In genomic region chr20:20683481-20683880, GRCh38 we compare ENCODE assay signal across 23 cellular contexts.
"Had no signal": no experiment of that assay in that cellular context is flagged by ENCODE, and none has a peak within 500 bp of the region (broad histone marks: within the 10 kb centered on the region; RNA-seq: fewer than 3 reads in every experiment).

No MANE protein-coding gene starts in this region.

- H3K36me3 ChIP-seq: sigmoid colon, upper lobe of right lung had no signal

- H3K4me2 ChIP-seq: smooth muscle cell had no signal

- H3K4me3 Mint-ChIP-seq: activated T-cell treated with anti-CD3 and anti-CD28 coated beads, Interleukin-2, amount 50 U/mL, for 24 hours; activated T-helper 17 cell treated with anti-CD3 and anti-CD28 coated beads, Interleukin-2, amount 50 U/mL, for 72 hours; brain; neural crest cell; stimulated activated naive B cell treated with anti-CD40 and anti-IgM and Interleukin-4, amounts not matched to agents 10 μg/mL and 1 μg/mL and 100 μg/mL, for 72 hours had no signal

- H3K4me3 ChIP-seq: left lung, lung, sigmoid colon, smooth muscle cell, upper lobe of right lung had no signal

- H3K27me3 ChIP-seq: foreskin keratinocyte, left lung, sigmoid colon, upper lobe of right lung had no signal

- DNase-seq: activated CD4-positive, alpha-beta T cell treated with anti-CD3 and anti-CD28 coated beads, Interleukin-2, amount 50 U/mL, for 4 hours; activated CD8-positive, alpha-beta memory T cell treated with anti-CD3 and anti-CD28 coated beads for 24 hours; activated CD8-positive, alpha-beta memory T cell treated with anti-CD3 and anti-CD28 coated beads, Interleukin-2, amount 50 U/mL, for 4 hours; activated T-cell treated with anti-CD3 and anti-CD28 coated beads, Interleukin-2, amount 50 U/mL, for 24 hours; aorta; effector memory CD4-positive, alpha-beta T cell; foreskin keratinocyte; immature natural killer cell; left lung; naive B cell; posterior cingulate gyrus; sigmoid colon; stimulated activated CD4-positive, alpha-beta T cell treated with anti-CD3 and anti-CD28 coated beads, Interleukin-15, amount 100 ng/mL, for 24 hours; stimulated activated naive B cell treated with anti-CD40 and anti-IgM and Interleukin-4, amounts not matched to agents 10 μg/mL and 1 μg/mL and 100 μg/mL, for 72 hours; T-helper 1 cell; T-helper 9 cell; upper lobe of right lung had no signal

- H3K4me1 ChIP-seq: foreskin keratinocyte had no signal

- H3K27ac Mint-ChIP-seq: activated T-cell treated with anti-CD3 and anti-CD28 coated beads, Interleukin-2, amount 50 U/mL, for 24 hours; activated T-helper 17 cell treated with anti-CD3 and anti-CD28 coated beads, Interleukin-2, amount 50 U/mL, for 72 hours had no signal

- ATAC-seq: activated CD4-positive, CD25-positive, alpha-beta regulatory T cell treated with anti-CD3 and anti-CD28 coated beads, Interleukin-2, amount 50 U/mL, for 24 hours; activated T-helper 17 cell treated with anti-CD3 and anti-CD28 coated beads, Interleukin-2, amount 50 U/mL, for 72 hours; foreskin keratinocyte; left lung; stimulated activated naive B cell treated with anti-CD40 and anti-IgM and Interleukin-4, amounts not matched to agents 10 μg/mL and 1 μg/mL and 100 μg/mL, for 72 hours; upper lobe of right lung had no signal

- H3K9me3 ChIP-seq: left lung, sigmoid colon, upper lobe of right lung had no signal

- H3K9me3 Mint-ChIP-seq: activated T-cell treated with anti-CD3 and anti-CD28 coated beads, Interleukin-2, amount 50 U/mL, for 24 hours; activated T-helper 17 cell treated with anti-CD3 and anti-CD28 coated beads, Interleukin-2, amount 50 U/mL, for 72 hours; brain; immature natural killer cell; neural crest cell; stimulated activated naive B cell treated with anti-CD40 and anti-IgM and Interleukin-4, amounts not matched to agents 10 μg/mL and 1 μg/mL and 100 μg/mL, for 72 hours had no signal

- H3K27me3 Mint-ChIP-seq: activated T-cell treated with anti-CD3 and anti-CD28 coated beads, Interleukin-2, amount 50 U/mL, for 24 hours; activated T-helper 17 cell treated with anti-CD3 and anti-CD28 coated beads, Interleukin-2, amount 50 U/mL, for 72 hours; naive B cell; stimulated activated naive B cell treated with anti-CD40 and anti-IgM and Interleukin-4, amounts not matched to agents 10 μg/mL and 1 μg/mL and 100 μg/mL, for 72 hours had no signal

- H3K27ac ChIP-seq: foreskin keratinocyte, sigmoid colon, upper lobe of right lung had no signal

- H3K4me1 Mint-ChIP-seq: neural crest cell had no signal
